In genomic region chr1:28882009-28882628, GRCh38 we compare ENCODE assay signal across 9 cellular contexts. TPM values are rescaled to one million over a fixed set of nuclear protein-coding genes. Genes with fewer than 3 reads are reported as not detected.
A peak's percentile ranks its signal among the peaks of the same experiment; 100 is the strongest.
DNase-seq lines count a peak whose midpoint lies in the region; ATAC-seq and TF ChIP-seq lines count a peak whose summit lies in the region.
"Had no signal": no experiment of that assay in that cellular context is flagged by ENCODE, and none has a peak within 500 bp of the region (broad histone marks: within the 10 kb centered on the region; RNA-seq: fewer than 3 reads in every experiment).

No MANE protein-coding gene starts in this region.

- peak; percentile 94 for TF ChIP-seq CTCF in retinal pigment epithelial cell (conservative IDR thresholded peaks at IDR 0.05; ENCODE audit: low read depth, low read length)

- H3K27me3 Mint-ChIP-seq in T-helper 17 cell: no peaks in the 10 kb centered on the region

- intact Hi-C loops in left ventricle myocardium superior (cut with micrococcal nuclease): loop anchor here (5.0 kb wide), 2 partner anchors 150 to 320 kb away; no protein-coding TSS in a partner anchor

- peak; percentile 67 for DNase-seq in NK-92 treated with Interleukin-12 subunit alpha and Interleukin-12 subunit beta, amount 100 ng/mL, for 24 hours (lab: John Stamatoyannopoulos, UW)
- DNase-seq in NK-92 (lab: John Stamatoyannopoulos, UW; ENCODE audit: unreplicated experiment) (no peak), NCI-H187 treated with DMSO at 0.1 percent for 48 hours (lab: John Stamatoyannopoulos, UW) (peak; percentile 71), T-helper 17 cell (peak; percentile 61 to 69 (median 68)), amniotic epithelial cell (ENCODE audit: low read depth) (peak; percentile 73), left ventricle myocardium superior (peak; percentile 87), retinal pigment epithelial cell (ENCODE audit: low read depth) (peak; percentile 36)

- H3K4me1 Mint-ChIP-seq in T-helper 17 cell: peaks cover 37% of the 10 kb centered on the region

- no peak overlapping the region for H3K27ac Mint-ChIP-seq in T-helper 17 cell

- H3K36me3 Mint-ChIP-seq in T-helper 17 cell (ENCODE audit: low read depth): peaks cover 2% of the 10 kb centered on the region

- H3K4me3 ChIP-seq in retinal pigment epithelial cell (ENCODE audit: low read length): no peak overlapping the region
- H3K4me3 ChIP-seq: BLaER1 had no signal

- H3K9me3 ChIP-seq in T-helper 17 cell (ENCODE audit: control insufficient read depth, low read length, poor library complexity, severe bottlenecking): no peaks in the 10 kb centered on the region
- H3K9me3 ChIP-seq: BLaER1 had no signal

- H3K4me3 Mint-ChIP-seq in T-helper 17 cell: no peak overlapping the region

- ATAC-seq in T-helper 17 cell (no peak), left ventricle myocardium superior (peak; percentile 67), GM19455 (IDR thresholded peaks at IDR 0.05; ENCODE audit: unreplicated experiment) (no peak)

RNA-seq across cellular contexts. Expression of gene EPB41, which starts 32.2 kb away (rescaled TPM):
- total RNA-seq in T-helper 17 cell (100 to 1,000 TPM; 193 to 221 TPM), left ventricle myocardium superior (24.9 TPM)
